Comparison of ENCODE assay signal across 9 cellular contexts in genomic region chr6:124962617-124963415, GRCh38. TPM values are rescaled to one million over a fixed set of nuclear protein-coding genes. Genes with fewer than 3 reads are reported as not detected.
DNase-seq lines count a peak whose midpoint lies in the region; ATAC-seq and TF ChIP-seq lines count a peak whose summit lies in the region.
"Had no signal": no experiment of that assay in that cellular context is flagged by ENCODE, and none has a peak within 500 bp of the region (broad histone marks: within the 10 kb centered on the region; RNA-seq: fewer than 3 reads in every experiment).

No MANE protein-coding gene starts in this region.

- no peak for TF ChIP-seq EP300 in gastroesophageal sphincter (IDR thresholded peaks at IDR 0.05)

- TF ChIP-seq POLR2A in gastroesophageal sphincter (IDR thresholded peaks at IDR 0.05), result peak; percentile 8 to 9

- H3K9me3 ChIP-seq in gastroesophageal sphincter, result no peaks in the 10 kb centered on the region

- no peak overlapping the region for H3K27ac Mint-ChIP-seq in activated T-cell treated with anti-CD3 and anti-CD28 coated beads, Interleukin-2, amount 50 U/mL, for 72 hours
- H3K27ac Mint-ChIP-seq in natural killer cell treated with Interleukin-12 subunit alpha and Interleukin-12 subunit beta and Interleukin-15 and Interleukin-18, amount 100 ng/mL, for 72 hours, result peak overlapping the region in 1 of 2 donors; percentile 20

- peak overlapping the region; percentile 93 to 94 for H3K4me3 ChIP-seq in gastroesophageal sphincter

- peak in 1 of 4 experiments; percentile 48 for TF ChIP-seq CTCF in gastroesophageal sphincter (IDR thresholded peaks at IDR 0.05)

- H3K27ac ChIP-seq in gastroesophageal sphincter, result peak overlapping the region; percentile 93 to 97 (median 97)
- H3K27ac ChIP-seq: 22Rv1 had no signal

- peak; percentile 53 for DNase-seq in DMS 273 (lab: John Stamatoyannopoulos, UW; ENCODE audit: unreplicated experiment)
- DNase-seq in DMS 273 treated with DMSO at 0.1 percent for 48 hours (lab: John Stamatoyannopoulos, UW), result no peak
- peak; percentile 14 to 25 for DNase-seq in activated T-cell treated with anti-CD3 and anti-CD28 coated beads, Interleukin-2, amount 50 U/mL, for 72 hours
- DNase-seq in natural killer cell treated with Interleukin-12 subunit alpha and Interleukin-12 subunit beta and Interleukin-15 and Interleukin-18, amount 100 ng/mL, for 72 hours (ENCODE audit: low spot score), result no peak

- H3K4me3 Mint-ChIP-seq in activated T-cell treated with anti-CD3 and anti-CD28 coated beads, Interleukin-2, amount 50 U/mL, for 72 hours, result peak overlapping the region; percentile 68 to 83
- H3K4me3 Mint-ChIP-seq in natural killer cell treated with Interleukin-12 subunit alpha and Interleukin-12 subunit beta and Interleukin-15 and Interleukin-18, amount 100 ng/mL, for 72 hours, result peak overlapping the region; percentile 60

- H3K9me3 Mint-ChIP-seq in activated T-cell treated with anti-CD3 and anti-CD28 coated beads, Interleukin-2, amount 50 U/mL, for 72 hours, result peaks cover 0 to 2% of the 10 kb centered on the region in 2 donors
- no peaks in the 10 kb centered on the region for H3K9me3 Mint-ChIP-seq in natural killer cell treated with Interleukin-12 subunit alpha and Interleukin-12 subunit beta and Interleukin-15 and Interleukin-18, amount 100 ng/mL, for 72 hours

- H3K4me1 ChIP-seq in gastroesophageal sphincter, result peaks cover 0 to 51% (median 21%) of the 10 kb centered on the region in 3 donors

- peaks cover 0 to 3% of the 10 kb centered on the region in 2 donors for H3K36me3 ChIP-seq in gastroesophageal sphincter

- ATAC-seq in HG03354 (IDR thresholded peaks at IDR 0.05; ENCODE audit: poor library complexity, severe bottlenecking, unreplicated experiment), result peak; percentile 46
- ATAC-seq in activated T-cell treated with anti-CD3 and anti-CD28 coated beads, Interleukin-2, amount 50 U/mL, for 72 hours (replicated peaks in 1 of 2), result peak; percentile 69 to 71
- peak; percentile 22 for ATAC-seq in gastroesophageal sphincter
- ATAC-seq in natural killer cell treated with Interleukin-12 subunit alpha and Interleukin-12 subunit beta and Interleukin-15 and Interleukin-18, amount 100 ng/mL, for 72 hours, result peak; percentile 65 to 82
- ATAC-seq in HG03045 (IDR thresholded peaks at IDR 0.05; ENCODE audit: unreplicated experiment), result no peak
- no peak for ATAC-seq in GM19452 (IDR thresholded peaks at IDR 0.05; ENCODE audit: unreplicated experiment)

- peaks cover 38% of the 10 kb centered on the region for H3K4me1 Mint-ChIP-seq in activated T-cell treated with anti-CD3 and anti-CD28 coated beads, Interleukin-2, amount 50 U/mL, for 72 hours (ENCODE audit: low read depth)
- peaks cover 19% of the 10 kb centered on the region in 2 donors for H3K4me1 Mint-ChIP-seq in natural killer cell treated with Interleukin-12 subunit alpha and Interleukin-12 subunit beta and Interleukin-15 and Interleukin-18, amount 100 ng/mL, for 72 hours (ENCODE audit: low read depth in 2 of 2)

- no peaks in the 10 kb centered on the region for H3K27me3 ChIP-seq in gastroesophageal sphincter

- peaks cover 3 to 4% of the 10 kb centered on the region in 2 donors for H3K36me3 Mint-ChIP-seq in activated T-cell treated with anti-CD3 and anti-CD28 coated beads, Interleukin-2, amount 50 U/mL, for 72 hours (ENCODE audit: insufficient read depth in 2 of 2)
- no peaks in the 10 kb centered on the region for H3K36me3 Mint-ChIP-seq in natural killer cell treated with Interleukin-12 subunit alpha and Interleukin-12 subunit beta and Interleukin-15 and Interleukin-18, amount 100 ng/mL, for 72 hours

- WGBS in gastroesophageal sphincter (ENCODE audit: low coverage in 1 of 2), 2 donors, result 0% methylated on average over 22 of the region's 67 CpGs; no CpG with 5 or more reads in 1 of the 2 donors

- H3K27me3 Mint-ChIP-seq in activated T-cell treated with anti-CD3 and anti-CD28 coated beads, Interleukin-2, amount 50 U/mL, for 72 hours (ENCODE audit: low read depth), result peaks cover 64% of the 10 kb centered on the region
- peaks cover 21 to 52% of the 10 kb centered on the region in 2 donors for H3K27me3 Mint-ChIP-seq in natural killer cell treated with Interleukin-12 subunit alpha and Interleukin-12 subunit beta and Interleukin-15 and Interleukin-18, amount 100 ng/mL, for 72 hours

RNA-seq across cellular contexts. Expression of gene RNF217, which starts 0.6 kb away (rescaled TPM):
- 1 to 10 TPM; 1.2 to 1.9 TPM for total RNA-seq in activated T-cell treated with anti-CD3 and anti-CD28 coated beads, Interleukin-2, amount 50 U/mL, for 72 hours
- 10 to 100 TPM; 26.2 to 32.2 (median 28.8) TPM for total RNA-seq in gastroesophageal sphincter
- total RNA-seq in natural killer cell treated with Interleukin-12 subunit alpha and Interleukin-12 subunit beta and Interleukin-15 and Interleukin-18, amount 100 ng/mL, for 72 hours, result 1 to 10 TPM; 1.4 to 3.6 TPM

Comparison
In these comparisons a context has a peak if more than half of its experiments do, and no peak if none do; other contexts are left out.
1. DNase-seq: peak in DMS 273 (single experiment) and activated T-cell treated with anti-CD3 and anti-CD28 coated beads, Interleukin-2, amount 50 U/mL, for 72 hours (2 of 2); none in DMS 273 treated with DMSO at 0.1 percent for 48 hours (single experiment) and natural killer cell treated with Interleukin-12 subunit alpha and Interleukin-12 subunit beta and Interleukin-15 and Interleukin-18, amount 100 ng/mL, for 72 hours (single experiment).
2. ATAC-seq: peak in HG03354 (single experiment), activated T-cell treated with anti-CD3 and anti-CD28 coated beads, Interleukin-2, amount 50 U/mL, for 72 hours (2 of 2), gastroesophageal sphincter (single experiment) and natural killer cell treated with Interleukin-12 subunit alpha and Interleukin-12 subunit beta and Interleukin-15 and Interleukin-18, amount 100 ng/mL, for 72 hours (2 of 2); none in HG03045 (single experiment) and GM19452 (single experiment).
3. RNA of gene RNF217, which starts 0.6 kb away (total RNA-seq): 26.2 to 32.2 TPM in gastroesophageal sphincter; 1.4 to 3.6 TPM in natural killer cell treated with Interleukin-12 subunit alpha and Interleukin-12 subunit beta and Interleukin-15 and Interleukin-18, amount 100 ng/mL, for 72 hours and 1.2 to 1.9 TPM in activated T-cell treated with anti-CD3 and anti-CD28 coated beads, Interleukin-2, amount 50 U/mL, for 72 hours; every median in the first group is over 4 times any median in the second.